8 cellular contexts compared by ENCODE assay signal in genomic region chr9:33167084-33167948, GRCh38. TPM values are rescaled to one million over a fixed set of nuclear protein-coding genes. Genes with fewer than 3 reads are reported as not detected.
DNase-seq lines count a peak whose midpoint lies in the region; ATAC-seq and TF ChIP-seq lines count a peak whose summit lies in the region.

TSS of gene B4GALT1 (minus strand) at chr9:33167336. CDS start at chr9:33167169, 167 bp downstream.

- no peaks in the 10 kb centered on the region for H3K27me3 Mint-ChIP-seq in activated CD4-positive, alpha-beta T cell treated with anti-CD3 and anti-CD28 coated beads for 36 hours
- no peaks in the 10 kb centered on the region for H3K27me3 Mint-ChIP-seq in chondrocyte (ENCODE audit: low read depth)

- no peak for TF ChIP-seq CTCF in chondrocyte (IDR thresholded peaks at IDR 0.05)

- CTCF ChIA-PET in activated CD4-positive, alpha-beta T cell treated with anti-CD3 and anti-CD28 coated beads for 36 hours (lab: Charles Lee) = interaction anchor here (0.9 to 1.5 kb wide), 7 partner anchors 8 to 249 kb away, joined by 3 to 6 read pairs (median 3); no protein-coding TSS in a partner anchor

- peak within 1 kb of the TSS; percentile 95 for H3K4me3 Mint-ChIP-seq in activated CD4-positive, alpha-beta T cell treated with anti-CD3 and anti-CD28 coated beads for 36 hours
- H3K4me3 Mint-ChIP-seq in chondrocyte (ENCODE audit: unreplicated experiment) = peak within 1 kb of the TSS; percentile 87

- peaks cover 13% of the 10 kb centered on the region for H3K36me3 Mint-ChIP-seq in activated CD4-positive, alpha-beta T cell treated with anti-CD3 and anti-CD28 coated beads for 36 hours (ENCODE audit: low read depth)
- no peaks in the 10 kb centered on the region for H3K36me3 Mint-ChIP-seq in chondrocyte (ENCODE audit: low read depth)

- H3K27ac Mint-ChIP-seq in activated CD4-positive, alpha-beta T cell treated with anti-CD3 and anti-CD28 coated beads for 36 hours = peak within 1 kb of the TSS; percentile 97
- peak within 1 kb of the TSS; percentile 64 for H3K27ac Mint-ChIP-seq in chondrocyte (ENCODE audit: unreplicated experiment)

- peak; percentile 37 for ATAC-seq in HG03378 (IDR thresholded peaks at IDR 0.05; ENCODE audit: unreplicated experiment)
- ATAC-seq in activated CD4-positive, alpha-beta T cell treated with anti-CD3 and anti-CD28 coated beads for 36 hours = peak; percentile 83

- H3K9me3 Mint-ChIP-seq in activated CD4-positive, alpha-beta T cell treated with anti-CD3 and anti-CD28 coated beads for 36 hours (ENCODE audit: low read depth) = no peaks in the 10 kb centered on the region
- H3K9me3 Mint-ChIP-seq in chondrocyte (ENCODE audit: low read depth) = no peaks in the 10 kb centered on the region

- H3K4me1 Mint-ChIP-seq in activated CD4-positive, alpha-beta T cell treated with anti-CD3 and anti-CD28 coated beads for 36 hours = peaks cover 49% of the 10 kb centered on the region
- H3K4me1 Mint-ChIP-seq in chondrocyte (ENCODE audit: low read depth) = peaks cover 51% of the 10 kb centered on the region

- intact Hi-C loops in activated CD4-positive, alpha-beta T cell treated with anti-CD3 and anti-CD28 coated beads for 36 hours (cut with DNase I, micrococcal nuclease) = loop anchor here (1.0 to 10.0 kb wide), 20 partner anchors 8 to 1287 kb away; partner anchors contain the start of genes BAG1 (in 2 of the 2), DNAJA1 (in 2 of the 2), NFX1 (in 2 of the 2) and SMU1 (in 2 of the 2)

- peak; percentile 90 for DNase-seq in Ammon's horn (ENCODE audit: low spot score)
- peak; percentile 70 to 79 for DNase-seq in NCI-H524 (lab: John Stamatoyannopoulos, UW)
- peak; percentile 99 for DNase-seq in activated CD4-positive, alpha-beta T cell treated with anti-CD3 and anti-CD28 coated beads for 36 hours
- peak; percentile 97 for DNase-seq in chondrocyte (ENCODE audit: low spot score)
- DNase-seq in kidney glomerular epithelial cell (lab: John Stamatoyannopoulos, UW) = peak; percentile 84
- DNase-seq in stimulated activated CD4-positive, alpha-beta T cell treated with anti-CD3 and anti-CD28 coated beads, Interleukin-15, amount 100 ng/mL, for 48 hours (ENCODE audit: low read depth in 2 of 2) = peak; percentile 88 to 97

- POLR2A ChIA-PET in activated CD4-positive, alpha-beta T cell treated with anti-CD3 and anti-CD28 coated beads for 36 hours (lab: Charles Lee) = interaction anchor here (0.6 to 1.8 kb wide), 4 partner anchors 15 to 166 kb away, joined by 3 to 12 read pairs (median 4); partner anchors contain the start of genes APTX and DNAJA1

- TF ChIP-seq POLR2A in GM19099 (IDR thresholded peaks at IDR 0.05; ENCODE audit: extremely low read depth, insufficient read length, low read depth) = peak; percentile 78

RNA-seq across cellular contexts. Expression of gene B4GALT1, which starts in this region (rescaled TPM):
- total RNA-seq in activated CD4-positive, alpha-beta T cell treated with anti-CD3 and anti-CD28 coated beads for 36 hours = 10 to 100 TPM; 44.5 to 47.1 TPM
- 59.0 to 83.5 TPM (median 60.2 TPM) in 3 replicates for total RNA-seq in chondrocyte

Comparison
In these comparisons a context has a peak if more than half of its experiments do, and no peak if none do; other contexts are left out.
1. Peak in every context shown above with its lines: DNase-seq and ATAC-seq.